ENCODE assay signal across 9 cellular contexts in the genomic region with DNA sequence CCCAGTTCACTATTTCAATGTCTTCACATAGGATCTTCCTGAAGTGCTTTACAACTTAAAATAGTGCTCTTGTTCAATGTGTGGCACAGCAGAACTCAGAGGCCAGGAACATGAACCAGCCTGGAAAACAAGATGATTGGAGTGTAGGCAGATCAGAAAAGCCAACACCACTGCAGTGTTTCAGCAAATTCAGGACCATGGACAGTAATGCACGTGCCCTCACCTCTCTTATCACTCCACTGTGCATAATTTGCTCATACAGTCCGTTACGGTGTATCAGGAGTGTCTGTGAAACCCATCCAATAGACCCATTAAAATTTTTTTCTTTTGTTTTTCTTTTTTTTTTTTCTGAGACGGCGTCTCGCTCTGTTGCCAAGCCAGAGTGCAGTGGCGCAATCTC. TPM values are rescaled to one million over a fixed set of nuclear protein-coding genes. Genes with fewer than 3 reads are reported as not detected.
DNase-seq lines count a peak whose midpoint lies in the region; TF ChIP-seq lines count a peak whose summit lies in the region.
"Had no signal": no experiment of that assay in that cellular context is flagged by ENCODE, and none has a peak within 500 bp of the region (broad histone marks: within the 10 kb centered on the region; RNA-seq: fewer than 3 reads in every experiment).

No MANE protein-coding gene starts in this region.

- no peaks in the 10 kb centered on the region for H3K27me3 ChIP-seq in HAP-1 (ENCODE audit: low read depth)
- H3K27me3 ChIP-seq in left ventricle myocardium inferior (ENCODE audit: low read depth), result peaks cover 55% of the 10 kb centered on the region
- no peaks in the 10 kb centered on the region for H3K27me3 ChIP-seq in right atrium auricular region

- TF ChIP-seq CTCF in epithelial cell of esophagus (IDR thresholded peaks at IDR 0.05; ENCODE audit: insufficient read depth, low read depth, low read length, missing control alignments) (no peak), left ventricle myocardium inferior (IDR thresholded peaks at IDR 0.05; ENCODE audit: borderline replicate concordance) (no peak), right atrium auricular region (IDR thresholded peaks at IDR 0.05) (no peak)

- H3K4me3 ChIP-seq in HAP-1 (no peak overlapping the region), epithelial cell of esophagus (ENCODE audit: low read length) (no peak overlapping the region), left ventricle myocardium inferior (no peak overlapping the region), right atrium auricular region (no peak overlapping the region)

- DNase-seq in HAP-1 (ENCODE audit: low spot score in 2 of 2) (peak; percentile 33 to 49), OCI-M1 (lab: John Stamatoyannopoulos, UW) (peak; percentile 72), epithelial cell of esophagus (ENCODE audit: low read depth) (peak; percentile 75), renal cortical epithelial cell (ENCODE audit: low read depth) (peak; percentile 11), left ventricle myocardium inferior (no peak), NCI-H146 (lab: John Stamatoyannopoulos, UW) (no peak), right atrium auricular region (ENCODE audit: low spot score) (no peak)
- DNase-seq: amygdala, NCI-H2107 had no signal

- H3K27ac ChIP-seq in left ventricle myocardium inferior (replicated peaks), result no peak overlapping the region
- no peak overlapping the region for H3K27ac ChIP-seq in right atrium auricular region

- H3K9me3 ChIP-seq in HAP-1, result peaks cover 4% of the 10 kb centered on the region
- H3K9me3 ChIP-seq in left ventricle myocardium inferior (replicated peaks), result peaks cover 8% of the 10 kb centered on the region
- H3K9me3 ChIP-seq in right atrium auricular region, result peaks cover 0 to 7% of the 10 kb centered on the region in 2 donors

- in situ Hi-C loops in HAP-1 (cut with MboI; ENCODE audit: low sequenced_read_pairs), result no loop called here

- H3K4me1 ChIP-seq in HAP-1, result no peaks in the 10 kb centered on the region
- H3K4me1 ChIP-seq in left ventricle myocardium inferior, result no peaks in the 10 kb centered on the region
- no peaks in the 10 kb centered on the region for H3K4me1 ChIP-seq in right atrium auricular region

- intact Hi-C loops in left ventricle myocardium inferior (cut with micrococcal nuclease), result no loop called here

- no peaks in the 10 kb centered on the region for H3K36me3 ChIP-seq in HAP-1 (replicated peaks)
- H3K36me3 ChIP-seq in left ventricle myocardium inferior, result no peaks in the 10 kb centered on the region
- no peaks in the 10 kb centered on the region for H3K36me3 ChIP-seq in right atrium auricular region

RNA-seq across cellular contexts. Expression of a gene that starts 27.6 kb away (rescaled TPM):
- total RNA-seq in renal cortical epithelial cell, result 12.2 and 20.9 TPM in 2 replicates
- total RNA-seq in left ventricle myocardium inferior, result 5.9 TPM
- 1 to 10 TPM; 6.0 to 6.8 TPM for total RNA-seq in right atrium auricular region

Comparison
In these comparisons a context has a peak if more than half of its experiments do, and no peak if none do; other contexts are left out.
1. DNase-seq: peak in HAP-1 (2 of 2), OCI-M1 (single experiment), epithelial cell of esophagus (single experiment) and renal cortical epithelial cell (single experiment); none in left ventricle myocardium inferior (single experiment), NCI-H146 (single experiment) and right atrium auricular region (single experiment).